In genomic region chr1:155127672-155128468, GRCh38 we compare ENCODE assay signal across 8 cellular contexts. TPM values are rescaled to one million over a fixed set of nuclear protein-coding genes. Genes with fewer than 3 reads are reported as not detected.
DNase-seq lines count a peak whose midpoint lies in the region; ATAC-seq, FAIRE-seq and TF ChIP-seq lines count a peak whose summit lies in the region.

EFNA1 (plus strand) TSS chr1:155127876; CDS start chr1:155127978, 102 bp downstream.

- H2BK5ac ChIP-seq in neuronal stem cell (ENCODE audit: low read length) = no peak within 1 kb of the TSS

- peak within 1 kb of the TSS; percentile 87 for H2AK5ac ChIP-seq in neuronal stem cell (ENCODE audit: low read depth, low read length)

- H3K4me1 Mint-ChIP-seq in activated naive CD8-positive, alpha-beta T cell treated with anti-CD3 and anti-CD28 coated beads, Interleukin-2, amount 10 ng/mL, durations not matched to agents 7 days and 5 days = peaks cover 26% of the 10 kb centered on the region

- H3K27ac Mint-ChIP-seq in activated naive CD8-positive, alpha-beta T cell treated with anti-CD3 and anti-CD28 coated beads, Interleukin-2, amount 10 ng/mL, durations not matched to agents 7 days and 5 days = peak within 1 kb of the TSS; percentile 36

- H2BK15ac ChIP-seq in neuronal stem cell (ENCODE audit: low read length) = peak within 1 kb of the TSS; percentile 97

- peak within 1 kb of the TSS; percentile 85 for H3K4me3 ChIP-seq in PC-3 (ENCODE audit: low read length)
- H3K4me3 ChIP-seq in neuronal stem cell (ENCODE audit: low read length in 2 of 2) = peak within 1 kb of the TSS; percentile 39 to 80

- peak within 1 kb of the TSS; percentile 49 for H2BK120ac ChIP-seq in neuronal stem cell (ENCODE audit: low read depth, low read length)

- H3K36me3 Mint-ChIP-seq in activated naive CD8-positive, alpha-beta T cell treated with anti-CD3 and anti-CD28 coated beads, Interleukin-2, amount 10 ng/mL, durations not matched to agents 7 days and 5 days = peaks cover 3% of the 10 kb centered on the region

- no peaks in the 10 kb centered on the region for H3K9me3 ChIP-seq in PC-3 (ENCODE audit: low read length)
- peaks cover 0 to 2% of the 10 kb centered on the region in 2 donors for H3K9me3 ChIP-seq in neuronal stem cell (replicated peaks in 1 of 2; ENCODE audit: control insufficient read depth in 2 of 2, insufficient read depth in 1 of 2, low read depth in 1 of 2, low read length in 2 of 2)

- H3F3A ChIP-seq in PC-3 (ENCODE audit: low read length, unreplicated experiment) = no peaks in the 10 kb centered on the region

- no peak within 1 kb of the TSS for H3K4ac ChIP-seq in neuronal stem cell (ENCODE audit: low read length)

- 0 out of 2 replicates have a peak, but pooled peaks cover 6% of the 10 kb centered on the region for H4K20me1 ChIP-seq in PC-3 (ENCODE audit: low read length)

- H3K4me1 ChIP-seq in PC-3 (ENCODE audit: insufficient read depth, low read length) = peaks cover 68% of the 10 kb centered on the region
- H3K4me1 ChIP-seq in neuronal stem cell (ENCODE audit: control insufficient read depth in 2 of 2, insufficient read depth in 1 of 2, low read depth in 1 of 2, low read length in 2 of 2) = peaks cover 36 to 48% of the 10 kb centered on the region in 2 donors

- no peaks in the 10 kb centered on the region for H3K9me3 Mint-ChIP-seq in activated naive CD8-positive, alpha-beta T cell treated with anti-CD3 and anti-CD28 coated beads, Interleukin-2, amount 10 ng/mL, durations not matched to agents 7 days and 5 days

- peaks cover 44% of the 10 kb centered on the region for H3K27me3 Mint-ChIP-seq in activated naive CD8-positive, alpha-beta T cell treated with anti-CD3 and anti-CD28 coated beads, Interleukin-2, amount 10 ng/mL, durations not matched to agents 7 days and 5 days

- H3K18ac ChIP-seq in neuronal stem cell (ENCODE audit: low read length) = peak within 1 kb of the TSS; percentile 90

- no peak within 1 kb of the TSS for H4K91ac ChIP-seq in neuronal stem cell (ENCODE audit: low read depth, low read length, poor library complexity)

- H2AFZ ChIP-seq in PC-3 (ENCODE audit: low read length) = peak within 1 kb of the TSS; percentile 65
- peak within 1 kb of the TSS; percentile 85 for H2AFZ ChIP-seq in neuronal stem cell (ENCODE audit: low read length)

- no peak for FAIRE-seq in urothelium cell line (lab: Jason Lieb, UNC)

- H3K4me2 ChIP-seq in PC-3 (ENCODE audit: low read length) (peak within 1 kb of the TSS; percentile 97), neuronal stem cell (ENCODE audit: insufficient read depth, low read length, poor library complexity, severe bottlenecking) (peak within 1 kb of the TSS; percentile 91)

- BruUV-seq in PC-3 (replicated peaks; lab: Mats Ljungman, UMichigan) = TSS peak; percentile 70

- intact Hi-C loops in PC-3 (cut with micrococcal nuclease) = loop anchor here (1.0 kb wide), 1 partner anchor 7 kb away; the partner anchor contains the start of gene SLC50A1
- intact Hi-C loops in Right ventricle myocardium inferior (cut with DNase I) = loop anchor here (2.0 kb wide), 2 partner anchors 33 to 39 kb away; no protein-coding TSS in a partner anchor

- CTCF ChIA-PET in PC-3 (lab: Charles Lee) = interaction anchor here (1.3 to 2.8 kb wide), 2 partner anchors 36 to 40 kb away, joined by 5 to 14 read pairs; no protein-coding TSS in a partner anchor

- ATAC-seq in PC-3 = peak; percentile 45
- peak; percentile 69 for ATAC-seq in activated naive CD8-positive, alpha-beta T cell treated with anti-CD3 and anti-CD28 coated beads, Interleukin-2, amount 10 ng/mL, durations not matched to agents 7 days and 5 days (ENCODE audit: low read depth)
- ATAC-seq in Right ventricle myocardium inferior = peak; percentile 66
- ATAC-seq in HG02798 (IDR thresholded peaks at IDR 0.05; ENCODE audit: poor library complexity, unreplicated experiment) = no peak

- no CpG with 5 or more reads among the region's 45 CpGs for WGBS in neuronal stem cell (ENCODE audit: extremely low coverage in 2 of 2, insufficient read length in 2 of 2, insufficient replicate concordance in 1 of 2), 2 donors

- H3K23ac ChIP-seq in neuronal stem cell (ENCODE audit: low read depth, low read length, poor library complexity) = peak within 1 kb of the TSS; percentile 52

- H3K14ac ChIP-seq in neuronal stem cell (ENCODE audit: low read length) = peak within 1 kb of the TSS; percentile 31

- H3K36me3 ChIP-seq in PC-3 (ENCODE audit: low read depth, low read length) = peaks cover 10% of the 10 kb centered on the region; the same call in 1 of the 2 replicates
- H3K36me3 ChIP-seq in neuronal stem cell (replicated peaks in 1 of 2; ENCODE audit: control insufficient read depth in 2 of 2, insufficient read depth in 2 of 2, low read length in 2 of 2) = peaks cover 0 to 2% of the 10 kb centered on the region in 2 donors

- H3K9me2 ChIP-seq in PC-3 (replicated peaks; ENCODE audit: low read length) = no peaks in the 10 kb centered on the region

- POLR2A ChIA-PET in PC-3 (lab: Charles Lee; ENCODE audit: unreplicated experiment) = no interaction called here
- POLR2A ChIA-PET in activated naive CD8-positive, alpha-beta T cell treated with anti-CD3 and anti-CD28 coated beads, Interleukin-2, amount 10 ng/mL, durations not matched to agents 7 days and 5 days (lab: Charles Lee) = interaction anchor here (1.0 kb wide), 1 partner anchor 8 kb away, joined by 3 read pairs; no protein-coding TSS in a partner anchor

- no peak for TF ChIP-seq CTCF in PC-3 (conservative IDR thresholded peaks at IDR 0.05; ENCODE audit: low read depth, low read length)

- DNase-seq in DMS53 (lab: John Stamatoyannopoulos, UW) (peak; percentile 80), DMS53 treated with DMSO at 0.1 percent for 48 hours (lab: John Stamatoyannopoulos, UW; ENCODE audit: unreplicated experiment) (no peak), PC-3 (peak; percentile 74), Right ventricle myocardium inferior (ENCODE audit: missing footprints) (peak; percentile 82), neuronal stem cell (ENCODE audit: low spot score) (no peak), urothelium cell line (ENCODE audit: low spot score) (peak; percentile 77)
- DNase-seq in activated naive CD8-positive, alpha-beta T cell treated with anti-CD3 and anti-CD28 coated beads, Interleukin-2, amount 10 ng/mL, durations not matched to agents 7 days and 5 days = peak; percentile 65

- peaks cover 35% of the 10 kb centered on the region for H3K79me2 ChIP-seq in PC-3 (ENCODE audit: low read length)

- no peak within 1 kb of the TSS for H4K8ac ChIP-seq in neuronal stem cell (ENCODE audit: low read depth, low read length)

- peak within 1 kb of the TSS; percentile 80 for H3K4me3 Mint-ChIP-seq in activated naive CD8-positive, alpha-beta T cell treated with anti-CD3 and anti-CD28 coated beads, Interleukin-2, amount 10 ng/mL, durations not matched to agents 7 days and 5 days

- peak within 1 kb of the TSS; percentile 99 for H3K27ac ChIP-seq in PC-3 (ENCODE audit: low read length)
- no peak within 1 kb of the TSS for H3K27ac ChIP-seq in neuronal stem cell (replicated peaks; ENCODE audit: low read length)

- no peaks in the 10 kb centered on the region for H3K27me3 ChIP-seq in PC-3 (ENCODE audit: low read length)
- peaks cover 10 to 69% (median 62%) of the 10 kb centered on the region in 3 experiments for H3K27me3 ChIP-seq in neuronal stem cell (ENCODE audit: control insufficient read depth in 3 of 3, insufficient read depth in 3 of 3, low read depth in 1 of 3, low read length in 3 of 3)

- H3K79me1 ChIP-seq in neuronal stem cell (ENCODE audit: low read depth, low read length) = no peaks in the 10 kb centered on the region

- H3K9ac ChIP-seq in PC-3 (ENCODE audit: low read length) = peak within 1 kb of the TSS; percentile 95
- peak within 1 kb of the TSS; percentile 82 for H3K9ac ChIP-seq in neuronal stem cell (ENCODE audit: low read depth, low read length, poor library complexity)

- peak within 1 kb of the TSS; percentile 73 for H2BK12ac ChIP-seq in neuronal stem cell (ENCODE audit: low read length)

RNA-seq across cellular contexts. Expression of gene EFNA1, which starts in this region (rescaled TPM):
- 29.4 and 49.9 TPM in 2 replicates for total RNA-seq in PC-3 (2014; rRNA removed)
- under 1 TPM; 0.25 to 0.48 TPM for total RNA-seq in activated naive CD8-positive, alpha-beta T cell treated with anti-CD3 and anti-CD28 coated beads, Interleukin-2, amount 10 ng/mL, durations not matched to agents 7 days and 5 days
- total RNA-seq in Right ventricle myocardium inferior = 43.9 TPM
- 3.6 TPM for polyA plus RNA-seq in neuronal stem cell (2013, experiment 1 of 2)
- polyA plus RNA-seq in neuronal stem cell (2013, experiment 2 of 2) = 4.3 TPM

Comparison
In these comparisons a context has a peak if more than half of its experiments do, and no peak if none do; other contexts are left out.
1. RNA of gene EFNA1 (total RNA-seq): 29.4 to 49.9 TPM in PC-3 and 43.9 TPM in Right ventricle myocardium inferior (single experiment); 0.25 to 0.48 TPM in activated naive CD8-positive, alpha-beta T cell treated with anti-CD3 and anti-CD28 coated beads, Interleukin-2, amount 10 ng/mL, durations not matched to agents 7 days and 5 days; every median in the first group is over 10 times any median in the second.
2. DNase-seq: peak in DMS53 (single experiment), PC-3 (single experiment), Right ventricle myocardium inferior (single experiment) and urothelium cell line (single experiment); none in DMS53 treated with DMSO at 0.1 percent for 48 hours (single experiment) and neuronal stem cell (single experiment).
3. Peak in DNase-seq and ATAC-seq in activated naive CD8-positive, alpha-beta T cell treated with anti-CD3 and anti-CD28 coated beads, Interleukin-2, amount 10 ng/mL, durations not matched to agents 7 days and 5 days; RNA of the gene not detected or under 1 TPM.